Comparison of ENCODE assay signal across 22 cellular contexts in the genomic region with DNA sequence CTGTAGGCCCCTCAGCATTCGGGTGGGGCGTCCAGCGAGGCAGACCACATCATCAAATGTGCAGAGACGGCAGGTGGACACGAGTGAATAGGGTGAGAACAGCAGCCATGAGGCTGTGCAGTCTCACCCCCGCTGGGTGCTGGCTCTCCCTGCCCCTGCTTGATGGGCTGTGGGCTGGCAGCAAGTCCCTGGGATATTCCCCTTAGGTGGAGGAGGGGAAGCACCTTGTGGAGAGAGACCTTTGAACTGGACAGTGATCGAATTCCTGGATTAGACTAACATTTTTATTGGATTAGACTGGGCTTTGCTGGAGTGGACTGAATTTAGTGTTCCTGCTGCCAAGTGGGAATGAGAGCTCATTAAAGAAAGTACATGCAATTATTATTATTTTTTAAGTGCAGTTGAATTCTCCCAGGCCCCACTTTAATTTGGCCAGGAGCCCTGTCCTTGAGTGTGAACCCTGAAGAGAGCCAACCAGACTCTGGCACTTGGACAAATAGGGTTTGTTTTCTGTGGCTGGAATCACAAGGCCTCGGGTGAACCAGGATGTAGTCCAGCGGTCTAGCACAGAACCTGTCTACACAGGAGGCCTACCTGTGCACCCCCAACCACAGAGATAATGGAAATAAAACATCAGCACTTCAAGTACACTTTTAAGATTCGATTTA.
DNase-seq lines count a peak whose midpoint lies in the region; ATAC-seq and TF ChIP-seq lines count a peak whose summit lies in the region.
"Had no signal": no experiment of that assay in that cellular context is flagged by ENCODE, and none has a peak within 500 bp of the region (broad histone marks: within the 10 kb centered on the region; RNA-seq: fewer than 3 reads in every experiment).

No MANE protein-coding gene starts in this region.

- TF ChIP-seq CTCF in WERI-Rb-1 (IDR thresholded peaks at IDR 0.05; ENCODE audit: low read depth, low read length) (no peak), right lobe of liver (IDR thresholded peaks at IDR 0.05) (no peak), testis (IDR thresholded peaks at IDR 0.05) (no peak), GM13977 (IDR thresholded peaks at IDR 0.05; ENCODE audit: extremely low read depth, insufficient read depth, missing control alignments) (no peak)

- H3K4me1 ChIP-seq in right lobe of liver = peaks cover 0 to 15% (median 7%) of the 10 kb centered on the region in 4 donors
- peaks cover 12% of the 10 kb centered on the region for H3K4me1 ChIP-seq in testis
- H3K4me1 ChIP-seq in effector memory CD4-positive, alpha-beta T cell (ENCODE audit: control insufficient read depth, insufficient read depth, low read length, poor library complexity, severe bottlenecking) = no peaks in the 10 kb centered on the region

- DNase-seq in DMS153 (lab: John Stamatoyannopoulos, UW) (peak; percentile 15), DMS153 treated with DMSO at 0.1 percent for 48 hours (lab: John Stamatoyannopoulos, UW; ENCODE audit: unreplicated experiment) (no peak), WERI-Rb-1 (peak; percentile 53), right lobe of liver (peak in 2 of 3 donors; percentile 42 to 70), testis (peak; percentile 77), GDM1 (lab: John Stamatoyannopoulos, UW) (no peak), GM13977 (ENCODE audit: low spot score) (no peak)
- DNase-seq in effector memory CD4-positive, alpha-beta T cell = no peak
- DNase-seq: activated CD4-positive, alpha-beta T cell treated with anti-CD3 and anti-CD28 coated beads for 48 hours; activated CD8-positive, alpha-beta memory T cell treated with anti-CD3 and anti-CD28 coated beads, Interleukin-2, amount 50 U/mL, for 4 hours; activated effector memory CD4-positive, alpha-beta T cell treated with anti-CD3 and anti-CD28 coated beads, Interleukin-2, amount 50 U/mL, for 16 hours; erythroblast; foreskin melanocyte; H7; NCI-H1417 treated with DMSO at 0.1 percent for 48 hours; NCI-H226; stimulated activated CD4-positive, alpha-beta T cell treated with anti-CD3 and anti-CD28 coated beads, Interleukin-1b, Interleukin-23, amount 100 ng/mL, for 48 hours; stimulated activated naive CD8-positive, alpha-beta T cell treated with anti-CD3 and anti-CD28 coated beads, Interleukin-15, amount 100 ng/mL, for 72 hours; T-cell had no signal

- intact Hi-C loops in right lobe of liver (cut with DNase I) (no loop called here), testis (cut with DNase I; ENCODE audit: low total_unique reads) (no loop called here)

- in situ Hi-C loops in GM13977 (cut with MboI; ENCODE audit: low pct_unique_long_range_greater_than_20kb, low sequenced_read_pairs, unreplicated experiment) = no loop called here

- H3K27me3 ChIP-seq in WERI-Rb-1 (ENCODE audit: insufficient read depth, low read depth, severe bottlenecking) (no peaks in the 10 kb centered on the region), right lobe of liver (no peaks in the 10 kb centered on the region), testis (no peaks in the 10 kb centered on the region)
- no peaks in the 10 kb centered on the region for H3K27me3 ChIP-seq in effector memory CD4-positive, alpha-beta T cell (replicated peaks; ENCODE audit: control insufficient read depth, insufficient read depth, low read length, poor library complexity, severe bottlenecking)
- H3K27me3 ChIP-seq: cardiac muscle cell had no signal

- no peak overlapping the region for H3K27ac ChIP-seq in WERI-Rb-1
- peak overlapping the region in 2 of 3 donors; percentile 21 to 37 for H3K27ac ChIP-seq in right lobe of liver
- no peak overlapping the region for H3K27ac ChIP-seq in testis
- no peak overlapping the region for H3K27ac ChIP-seq in effector memory CD4-positive, alpha-beta T cell (ENCODE audit: insufficient read depth, low read length, poor library complexity, severe bottlenecking)
- H3K27ac ChIP-seq: 22Rv1, cardiac muscle cell, RWPE1 had no signal

- WGBS in right lobe of liver (ENCODE audit: insufficient coverage, low coverage, low lambda C conversion rate, missing lambda C conversion rate) = 19% methylated on average over 2 of the region's 10 CpGs
- 62 to 70% methylated on average over 10 of the region's 10 CpGs for WGBS in testis, 2 donors

- no peaks in the 10 kb centered on the region for H3K36me3 ChIP-seq in WERI-Rb-1
- H3K36me3 ChIP-seq in right lobe of liver = no peaks in the 10 kb centered on the region
- H3K36me3 ChIP-seq in testis (ENCODE audit: low read depth, missing control alignments) = no peaks in the 10 kb centered on the region
- H3K36me3 ChIP-seq in effector memory CD4-positive, alpha-beta T cell (ENCODE audit: control insufficient read depth, insufficient read depth, low read length) = no peaks in the 10 kb centered on the region
- H3K36me3 ChIP-seq: cardiac muscle cell had no signal

- H3K9me3 ChIP-seq in WERI-Rb-1 (ENCODE audit: severe bottlenecking) = no peaks in the 10 kb centered on the region
- no peaks in the 10 kb centered on the region for H3K9me3 ChIP-seq in right lobe of liver
- no peaks in the 10 kb centered on the region for H3K9me3 ChIP-seq in testis
- no peaks in the 10 kb centered on the region for H3K9me3 ChIP-seq in effector memory CD4-positive, alpha-beta T cell (ENCODE audit: control insufficient read depth, low read length)

- H3K4me3 ChIP-seq in WERI-Rb-1 (ENCODE audit: low read depth, low read length) = no peak overlapping the region
- H3K4me3 ChIP-seq in right lobe of liver = no peak overlapping the region
- H3K4me3 ChIP-seq in testis = no peak overlapping the region
- no peak overlapping the region for H3K4me3 ChIP-seq in effector memory CD4-positive, alpha-beta T cell (ENCODE audit: insufficient read depth, low read depth, low read length, poor library complexity, severe bottlenecking)
- H3K4me3 ChIP-seq: cardiac muscle cell had no signal

- no peak for TF ChIP-seq POLR2A in right lobe of liver (IDR thresholded peaks at IDR 0.05)
- no peak for TF ChIP-seq POLR2A in testis (IDR thresholded peaks at IDR 0.05)

- peak; percentile 84 to 90 (median 88) for ATAC-seq in right lobe of liver
- ATAC-seq: stimulated activated naive CD8-positive, alpha-beta T cell treated with anti-CD3 and anti-CD28 coated beads, Interleukin-15, amount 100 ng/mL, for 72 hours; T-cell had no signal

Comparison
In these comparisons a context has a peak if more than half of its experiments do, and no peak if none do; other contexts are left out.
1. DNase-seq: peak in DMS153 (single experiment), WERI-Rb-1 (single experiment), right lobe of liver (2 of 3) and testis (single experiment); none in DMS153 treated with DMSO at 0.1 percent for 48 hours (single experiment), GDM1 (single experiment), GM13977 (single experiment) and effector memory CD4-positive, alpha-beta T cell (0 of 3).
2. H3K27ac ChIP-seq: peak in right lobe of liver (2 of 3); none in WERI-Rb-1 (single experiment), testis (0 of 2) and effector memory CD4-positive, alpha-beta T cell (single experiment).